1 cellular context compared by ENCODE assay signal in genomic region chr2:43039376-43040080, GRCh38.
TF ChIP-seq lines count a peak whose summit lies in the region.

No MANE protein-coding gene starts in this region.

TF ChIP-seq in SK-N-SH, 30 proteins besides CTCF, POLR2A, EP300 and RAD21 (continued from another document):
- TF ChIP-seq TAF1 (IDR thresholded peaks at IDR 0.05; ENCODE audit: borderline replicate concordance, low read depth, low read length) (no peak), GABPA (IDR thresholded peaks at IDR 0.05; ENCODE audit: low read depth) (no peak)
